In the genomic region with DNA sequence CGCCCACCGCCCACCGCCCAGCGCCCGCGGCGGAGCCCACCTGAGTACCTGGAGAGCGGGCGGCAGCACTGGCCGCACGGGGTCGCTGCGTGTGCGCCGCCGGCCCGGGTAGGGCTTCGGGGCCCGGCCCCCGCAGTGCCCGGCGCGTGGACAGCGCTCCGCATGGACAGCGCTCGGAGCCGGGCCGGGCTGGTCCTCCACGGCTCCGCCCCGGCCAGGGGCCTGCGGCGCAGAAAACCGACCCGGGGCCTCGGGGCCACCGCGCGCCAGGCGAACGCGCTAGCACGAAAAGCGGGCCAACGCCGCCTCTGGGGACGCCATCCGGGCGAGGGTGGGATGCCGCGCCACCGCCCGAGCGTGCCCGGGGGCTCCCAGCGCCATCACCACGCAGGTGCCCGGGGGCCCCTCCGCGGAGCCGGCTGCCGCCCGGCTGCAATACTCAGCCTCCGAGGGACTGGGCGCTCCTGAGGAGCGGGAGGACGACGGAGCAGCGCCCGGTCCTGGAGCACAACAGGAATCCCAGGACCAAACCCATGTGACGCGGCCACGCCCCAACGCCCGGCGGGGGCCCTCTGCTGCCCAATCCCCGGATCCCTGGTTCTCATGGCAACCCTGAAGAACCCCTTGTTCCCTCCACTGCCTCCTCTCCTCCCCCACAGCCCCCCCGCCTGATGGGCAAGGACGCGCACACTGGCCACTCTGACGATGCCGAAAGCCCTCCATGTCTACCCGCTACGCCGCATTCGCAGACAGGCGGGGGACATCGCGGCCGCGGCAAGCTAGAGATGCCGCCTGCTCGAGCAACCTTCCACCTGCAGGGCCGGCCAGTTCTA, we compare ENCODE assay signal across 1 cellular context.
TF ChIP-seq lines count a peak whose summit lies in the region.

A gene (minus strand): TSS at position 521 of the 833 bp plus-strand sequence. CDS start 50,574 bp downstream, outside the sequence.

TF ChIP-seq in HepG2, 621 proteins besides CTCF, POLR2A, EP300 and RAD21 (continued from another document):
- TF ChIP-seq, protein P1, sequence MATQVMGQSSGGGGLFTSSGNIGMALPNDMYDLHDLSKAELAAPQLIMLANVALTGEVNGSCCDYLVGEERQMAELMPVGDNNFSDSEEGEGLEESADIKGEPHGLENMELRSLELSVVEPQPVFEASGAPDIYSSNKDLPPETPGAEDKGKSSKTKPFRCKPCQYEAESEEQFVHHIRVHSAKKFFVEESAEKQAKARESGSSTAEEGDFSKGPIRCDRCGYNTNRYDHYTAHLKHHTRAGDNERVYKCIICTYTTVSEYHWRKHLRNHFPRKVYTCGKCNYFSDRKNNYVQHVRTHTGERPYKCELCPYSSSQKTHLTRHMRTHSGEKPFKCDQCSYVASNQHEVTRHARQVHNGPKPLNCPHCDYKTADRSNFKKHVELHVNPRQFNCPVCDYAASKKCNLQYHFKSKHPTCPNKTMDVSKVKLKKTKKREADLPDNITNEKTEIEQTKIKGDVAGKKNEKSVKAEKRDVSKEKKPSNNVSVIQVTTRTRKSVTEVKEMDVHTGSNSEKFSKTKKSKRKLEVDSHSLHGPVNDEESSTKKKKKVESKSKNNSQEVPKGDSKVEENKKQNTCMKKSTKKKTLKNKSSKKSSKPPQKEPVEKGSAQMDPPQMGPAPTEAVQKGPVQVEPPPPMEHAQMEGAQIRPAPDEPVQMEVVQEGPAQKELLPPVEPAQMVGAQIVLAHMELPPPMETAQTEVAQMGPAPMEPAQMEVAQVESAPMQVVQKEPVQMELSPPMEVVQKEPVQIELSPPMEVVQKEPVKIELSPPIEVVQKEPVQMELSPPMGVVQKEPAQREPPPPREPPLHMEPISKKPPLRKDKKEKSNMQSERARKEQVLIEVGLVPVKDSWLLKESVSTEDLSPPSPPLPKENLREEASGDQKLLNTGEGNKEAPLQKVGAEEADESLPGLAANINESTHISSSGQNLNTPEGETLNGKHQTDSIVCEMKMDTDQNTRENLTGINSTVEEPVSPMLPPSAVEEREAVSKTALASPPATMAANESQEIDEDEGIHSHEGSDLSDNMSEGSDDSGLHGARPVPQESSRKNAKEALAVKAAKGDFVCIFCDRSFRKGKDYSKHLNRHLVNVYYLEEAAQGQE (IDR thresholded peaks at IDR 0.05; ENCODE audit: borderline replicate concordance in 1 of 2, low read depth in 1 of 2, low read length in 2 of 2), result peak in 1 of 2 experiments; percentile 5; a peak in 2 of 4 replicates
- TF ChIP-seq, protein P2, sequence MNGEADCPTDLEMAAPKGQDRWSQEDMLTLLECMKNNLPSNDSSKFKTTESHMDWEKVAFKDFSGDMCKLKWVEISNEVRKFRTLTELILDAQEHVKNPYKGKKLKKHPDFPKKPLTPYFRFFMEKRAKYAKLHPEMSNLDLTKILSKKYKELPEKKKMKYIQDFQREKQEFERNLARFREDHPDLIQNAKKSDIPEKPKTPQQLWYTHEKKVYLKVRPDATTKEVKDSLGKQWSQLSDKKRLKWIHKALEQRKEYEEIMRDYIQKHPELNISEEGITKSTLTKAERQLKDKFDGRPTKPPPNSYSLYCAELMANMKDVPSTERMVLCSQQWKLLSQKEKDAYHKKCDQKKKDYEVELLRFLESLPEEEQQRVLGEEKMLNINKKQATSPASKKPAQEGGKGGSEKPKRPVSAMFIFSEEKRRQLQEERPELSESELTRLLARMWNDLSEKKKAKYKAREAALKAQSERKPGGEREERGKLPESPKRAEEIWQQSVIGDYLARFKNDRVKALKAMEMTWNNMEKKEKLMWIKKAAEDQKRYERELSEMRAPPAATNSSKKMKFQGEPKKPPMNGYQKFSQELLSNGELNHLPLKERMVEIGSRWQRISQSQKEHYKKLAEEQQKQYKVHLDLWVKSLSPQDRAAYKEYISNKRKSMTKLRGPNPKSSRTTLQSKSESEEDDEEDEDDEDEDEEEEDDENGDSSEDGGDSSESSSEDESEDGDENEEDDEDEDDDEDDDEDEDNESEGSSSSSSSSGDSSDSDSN (CRISPR knock-in tag; IDR thresholded peaks at IDR 0.05), result peak; percentile 35; the same call in 1 of the 2 replicates
- TF ChIP-seq U2AF2 (IDR thresholded peaks at IDR 0.05; ENCODE audit: low read depth, low read length) (no peak), JDP2 (CRISPR knock-in tag; IDR thresholded peaks at IDR 0.05; ENCODE audit: borderline replicate concordance) (no peak), ZNF644 (CRISPR knock-in tag; IDR thresholded peaks at IDR 0.05; ENCODE audit: low read depth) (no peak)
- TF ChIP-seq, protein P3, sequence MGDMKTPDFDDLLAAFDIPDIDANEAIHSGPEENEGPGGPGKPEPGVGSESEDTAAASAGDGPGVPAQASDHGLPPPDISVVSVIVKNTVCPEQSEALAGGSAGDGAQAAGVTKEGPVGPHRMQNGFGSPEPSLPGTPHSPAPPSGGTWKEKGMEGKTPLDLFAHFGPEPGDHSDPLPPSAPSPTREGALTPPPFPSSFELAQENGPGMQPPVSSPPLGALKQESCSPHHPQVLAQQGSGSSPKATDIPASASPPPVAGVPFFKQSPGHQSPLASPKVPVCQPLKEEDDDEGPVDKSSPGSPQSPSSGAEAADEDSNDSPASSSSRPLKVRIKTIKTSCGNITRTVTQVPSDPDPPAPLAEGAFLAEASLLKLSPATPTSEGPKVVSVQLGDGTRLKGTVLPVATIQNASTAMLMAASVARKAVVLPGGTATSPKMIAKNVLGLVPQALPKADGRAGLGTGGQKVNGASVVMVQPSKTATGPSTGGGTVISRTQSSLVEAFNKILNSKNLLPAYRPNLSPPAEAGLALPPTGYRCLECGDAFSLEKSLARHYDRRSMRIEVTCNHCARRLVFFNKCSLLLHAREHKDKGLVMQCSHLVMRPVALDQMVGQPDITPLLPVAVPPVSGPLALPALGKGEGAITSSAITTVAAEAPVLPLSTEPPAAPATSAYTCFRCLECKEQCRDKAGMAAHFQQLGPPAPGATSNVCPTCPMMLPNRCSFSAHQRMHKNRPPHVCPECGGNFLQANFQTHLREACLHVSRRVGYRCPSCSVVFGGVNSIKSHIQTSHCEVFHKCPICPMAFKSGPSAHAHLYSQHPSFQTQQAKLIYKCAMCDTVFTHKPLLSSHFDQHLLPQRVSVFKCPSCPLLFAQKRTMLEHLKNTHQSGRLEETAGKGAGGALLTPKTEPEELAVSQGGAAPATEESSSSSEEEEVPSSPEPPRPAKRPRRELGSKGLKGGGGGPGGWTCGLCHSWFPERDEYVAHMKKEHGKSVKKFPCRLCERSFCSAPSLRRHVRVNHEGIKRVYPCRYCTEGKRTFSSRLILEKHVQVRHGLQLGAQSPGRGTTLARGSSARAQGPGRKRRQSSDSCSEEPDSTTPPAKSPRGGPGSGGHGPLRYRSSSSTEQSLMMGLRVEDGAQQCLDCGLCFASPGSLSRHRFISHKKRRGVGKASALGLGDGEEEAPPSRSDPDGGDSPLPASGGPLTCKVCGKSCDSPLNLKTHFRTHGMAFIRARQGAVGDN (CRISPR knock-in tag; IDR thresholded peaks at IDR 0.05), result peak; percentile 17; the same call in 1 of the 2 replicates
